In genomic region chr15:34993413-34993812, GRCh38 we compare ENCODE assay signal across 14 cellular contexts. TPM values are rescaled to one million over a fixed set of nuclear protein-coding genes. Genes with fewer than 3 reads are reported as not detected.
DNase-seq lines count a peak whose midpoint lies in the region; ATAC-seq and TF ChIP-seq lines count a peak whose summit lies in the region.
"Had no signal": no experiment of that assay in that cellular context is flagged by ENCODE, and none has a peak within 500 bp of the region (broad histone marks: within the 10 kb centered on the region; RNA-seq: fewer than 3 reads in every experiment).

No MANE protein-coding gene starts in this region.

- intact Hi-C loops in heart right ventricle (cut with DNase I): no loop called here

- no peak for TF ChIP-seq CTCF in heart right ventricle (IDR thresholded peaks at IDR 0.05)

- peaks cover 0 to 7% (median 0%) of the 10 kb centered on the region in 7 donors for H3K27me3 ChIP-seq in heart right ventricle

- H3K4me1 ChIP-seq in heart right ventricle: peaks cover 0 to 11% (median 7%) of the 10 kb centered on the region in 9 donors

- CTCF ChIA-PET in activated naive CD4-positive, alpha-beta T cell treated with anti-CD3 and anti-CD28 coated beads, Interleukin-2, amount 10 ng/mL, durations not matched to agents 7 days and 5 days (lab: Charles Lee): interaction anchor here (1.4 kb wide), 1 partner anchor 24 kb away, joined by 8 read pairs; the partner anchor contains the start of gene AQR

- peaks cover 1% of the 10 kb centered on the region for H3K36me3 Mint-ChIP-seq in activated naive CD4-positive, alpha-beta T cell treated with anti-CD3 and anti-CD28 coated beads, Interleukin-2, amount 10 ng/mL, durations not matched to agents 7 days and 5 days
- H3K36me3 Mint-ChIP-seq in stimulated activated effector memory CD8-positive, alpha-beta T cell treated with anti-CD3 and anti-CD28 coated beads, Interleukin-12 subunit alpha, Interleukin-12 subunit beta, amount 100 ng/mL, for 72 hours: peaks cover 4% of the 10 kb centered on the region
- H3K36me3 Mint-ChIP-seq: immature natural killer cell, type B pancreatic cell had no signal

- no peak overlapping the region for H3K4me3 ChIP-seq in heart right ventricle

- peak; percentile 36 for ATAC-seq in HG02610 (IDR thresholded peaks at IDR 0.05; ENCODE audit: unreplicated experiment)
- ATAC-seq in stimulated activated effector memory CD8-positive, alpha-beta T cell treated with anti-CD3 and anti-CD28 coated beads, Interleukin-12 subunit alpha, Interleukin-12 subunit beta, amount 100 ng/mL, for 72 hours: peak; percentile 86
- no peak for ATAC-seq in HG02588 (IDR thresholded peaks at IDR 0.05; ENCODE audit: unreplicated experiment)
- no peak for ATAC-seq in heart right ventricle
- ATAC-seq: sciatic nerve had no signal

- 90 to 93% methylated on average over 6 of the region's 6 CpGs for WGBS in heart right ventricle, 2 donors

- H3K4me1 Mint-ChIP-seq in activated naive CD4-positive, alpha-beta T cell treated with anti-CD3 and anti-CD28 coated beads, Interleukin-2, amount 10 ng/mL, durations not matched to agents 7 days and 5 days: peaks cover 40% of the 10 kb centered on the region
- H3K4me1 Mint-ChIP-seq in stimulated activated effector memory CD8-positive, alpha-beta T cell treated with anti-CD3 and anti-CD28 coated beads, Interleukin-12 subunit alpha, Interleukin-12 subunit beta, amount 100 ng/mL, for 72 hours: peaks cover 19% of the 10 kb centered on the region

- no peaks in the 10 kb centered on the region for H3K36me3 ChIP-seq in heart right ventricle

- no peak overlapping the region for H3K27ac ChIP-seq in heart right ventricle

- in situ Hi-C loops in ACHN (cut with HindIII; ENCODE audit: low pct_ligation_motif_present, low pct_unique_long_range_greater_than_20kb, low sequenced_read_pairs): no loop called here

- no peaks in the 10 kb centered on the region for H3K9me3 ChIP-seq in heart right ventricle

- H3K9me3 Mint-ChIP-seq in activated naive CD4-positive, alpha-beta T cell treated with anti-CD3 and anti-CD28 coated beads, Interleukin-2, amount 10 ng/mL, durations not matched to agents 7 days and 5 days: no peaks in the 10 kb centered on the region
- no peaks in the 10 kb centered on the region for H3K9me3 Mint-ChIP-seq in stimulated activated effector memory CD8-positive, alpha-beta T cell treated with anti-CD3 and anti-CD28 coated beads, Interleukin-12 subunit alpha, Interleukin-12 subunit beta, amount 100 ng/mL, for 72 hours
- H3K9me3 Mint-ChIP-seq: immature natural killer cell, type B pancreatic cell had no signal

- H3K27me3 Mint-ChIP-seq in activated naive CD4-positive, alpha-beta T cell treated with anti-CD3 and anti-CD28 coated beads, Interleukin-2, amount 10 ng/mL, durations not matched to agents 7 days and 5 days: peaks cover 6% of the 10 kb centered on the region
- H3K27me3 Mint-ChIP-seq: type B pancreatic cell had no signal

- peak overlapping the region; percentile 89 for H3K27ac Mint-ChIP-seq in activated naive CD4-positive, alpha-beta T cell treated with anti-CD3 and anti-CD28 coated beads, Interleukin-2, amount 10 ng/mL, durations not matched to agents 7 days and 5 days
- peak overlapping the region; percentile 91 for H3K27ac Mint-ChIP-seq in stimulated activated effector memory CD8-positive, alpha-beta T cell treated with anti-CD3 and anti-CD28 coated beads, Interleukin-12 subunit alpha, Interleukin-12 subunit beta, amount 100 ng/mL, for 72 hours
- H3K27ac Mint-ChIP-seq: immature natural killer cell had no signal

- no peak overlapping the region for H3K4me3 Mint-ChIP-seq in activated naive CD4-positive, alpha-beta T cell treated with anti-CD3 and anti-CD28 coated beads, Interleukin-2, amount 10 ng/mL, durations not matched to agents 7 days and 5 days
- H3K4me3 Mint-ChIP-seq in stimulated activated effector memory CD8-positive, alpha-beta T cell treated with anti-CD3 and anti-CD28 coated beads, Interleukin-12 subunit alpha, Interleukin-12 subunit beta, amount 100 ng/mL, for 72 hours: peak overlapping the region; percentile 62
- H3K4me3 Mint-ChIP-seq: immature natural killer cell, type B pancreatic cell had no signal

- peak; percentile 21 for DNase-seq in activated naive CD4-positive, alpha-beta T cell treated with anti-CD3 and anti-CD28 coated beads, Interleukin-2, amount 10 ng/mL, durations not matched to agents 7 days and 5 days
- no peak for DNase-seq in activated naive CD4-positive, alpha-beta T cell (lab: John Stamatoyannopoulos, UW)
- peak; percentile 11 to 24 for DNase-seq in activated CD4-positive, alpha-beta T cell treated with anti-CD3 and anti-CD28 coated beads, Interleukin-2, amount 50 U/mL, for 48 hours
- peak in 1 of 2 donors; percentile 61 for DNase-seq in stimulated activated effector memory CD8-positive, alpha-beta T cell treated with anti-CD3 and anti-CD28 coated beads, Interleukin-12 subunit alpha, Interleukin-12 subunit beta, amount 100 ng/mL, for 72 hours (ENCODE audit: low spot score in 2 of 2)
- DNase-seq in ACHN (no peak), heart right ventricle (no peak)
- DNase-seq: DND-41, H7, immature natural killer cell, NCI-H2227 treated with DMSO at 0.1 percent for 48 hours had no signal

RNA-seq across cellular contexts. Expression of gene ZNF770, which starts 5.3 kb away (rescaled TPM):
- total RNA-seq in heart right ventricle: 10 to 100 TPM; 27.3 to 52.7 (median 40.5) TPM
- 10 to 100 TPM in 1 of 2 donors, 1 to 10 TPM in 1; 8.7 to 15.2 TPM for polyA plus RNA-seq in heart right ventricle

RNA-seq across cellular contexts. Expression of gene AQR, which starts 23.9 kb away (rescaled TPM):
- 10 to 100 TPM in 8 of 10 donors, 1 to 10 TPM in 2; 9.4 to 14.6 (median 10.8) TPM for total RNA-seq in heart right ventricle
- 10 to 100 TPM in 1 of 2 donors, 1 to 10 TPM in 1; 6.5 to 11.4 TPM for polyA plus RNA-seq in heart right ventricle

Comparison
In these comparisons a context has a peak if more than half of its experiments do, and no peak if none do; other contexts are left out.
1. DNase-seq: peak in activated naive CD4-positive, alpha-beta T cell treated with anti-CD3 and anti-CD28 coated beads, Interleukin-2, amount 10 ng/mL, durations not matched to agents 7 days and 5 days (single experiment) and activated CD4-positive, alpha-beta T cell treated with anti-CD3 and anti-CD28 coated beads, Interleukin-2, amount 50 U/mL, for 48 hours (2 of 2); none in activated naive CD4-positive, alpha-beta T cell (0 of 4), ACHN (single experiment) and heart right ventricle (0 of 2).
2. ATAC-seq: peak in HG02610 (single experiment) and stimulated activated effector memory CD8-positive, alpha-beta T cell treated with anti-CD3 and anti-CD28 coated beads, Interleukin-12 subunit alpha, Interleukin-12 subunit beta, amount 100 ng/mL, for 72 hours (single experiment); none in HG02588 (single experiment) and heart right ventricle (0 of 8).